ENCODE assay signal across 8 cellular contexts in genomic region chr6:142943746-142944125, GRCh38. TPM values are rescaled to one million over a fixed set of nuclear protein-coding genes. Genes with fewer than 3 reads are reported as not detected.
DNase-seq lines count a peak whose midpoint lies in the region; ATAC-seq and TF ChIP-seq lines count a peak whose summit lies in the region.

No MANE protein-coding gene starts in this region.

- POLR2A ChIA-PET in CD4-positive, alpha-beta memory T cell (lab: Charles Lee; ENCODE audit: partially characterized antibody) = interaction anchor here (0.6 to 14.7 kb wide), 30 partner anchors 9 to 594 kb away, joined by 3 to 452 read pairs (median 4); partner anchors contain the start of genes ADAT2 and PEX3

- no peaks in the 10 kb centered on the region for H3K36me3 ChIP-seq in CD4-positive, alpha-beta memory T cell (ENCODE audit: insufficient read depth, low read length)
- no peaks in the 10 kb centered on the region for H3K36me3 ChIP-seq in gastroesophageal sphincter

- ATAC-seq in gastroesophageal sphincter = no peak
- no peak for ATAC-seq in HG03521 (IDR thresholded peaks at IDR 0.05; ENCODE audit: unreplicated experiment)
- no peak for ATAC-seq in GM18868 (IDR thresholded peaks at IDR 0.05; ENCODE audit: unreplicated experiment)

- peaks cover 0 to 24% of the 10 kb centered on the region in 2 donors for H3K36me3 Mint-ChIP-seq in CD4-positive, alpha-beta memory T cell

- H3K4me1 ChIP-seq in CD4-positive, alpha-beta memory T cell (ENCODE audit: insufficient read depth, low read length) = peaks cover 59% of the 10 kb centered on the region
- H3K4me1 ChIP-seq in gastroesophageal sphincter = peaks cover 0 to 44% (median 9%) of the 10 kb centered on the region in 3 donors

- H3K4me3 Mint-ChIP-seq in CD4-positive, alpha-beta memory T cell = peak overlapping the region; percentile 97 to 100 (median 99)

- H3K27me3 ChIP-seq in CD4-positive, alpha-beta memory T cell (ENCODE audit: insufficient read depth, low read length) = no peaks in the 10 kb centered on the region
- no peaks in the 10 kb centered on the region for H3K27me3 ChIP-seq in gastroesophageal sphincter

- H3K4me1 Mint-ChIP-seq in CD4-positive, alpha-beta memory T cell = peaks cover 42 to 78% (median 53%) of the 10 kb centered on the region in 4 donors

- H3K9me3 Mint-ChIP-seq in CD4-positive, alpha-beta memory T cell = peaks cover 0 to 7% (median 0%) of the 10 kb centered on the region in 8 donors

- peak overlapping the region; percentile 99 for H3K27ac ChIP-seq in CD4-positive, alpha-beta memory T cell (ENCODE audit: low read depth, low read length)
- H3K27ac ChIP-seq in gastroesophageal sphincter = peak overlapping the region; percentile 98 to 99 (median 98)

- TF ChIP-seq CTCF in gastroesophageal sphincter (IDR thresholded peaks at IDR 0.05) = peak in 1 of 4 experiments; percentile 10
- TF ChIP-seq CTCF in retinal pigment epithelial cell (conservative IDR thresholded peaks at IDR 0.05; ENCODE audit: low read depth, low read length) = no peak

- peaks cover 0 to 7% of the 10 kb centered on the region in 2 donors for H3K27me3 Mint-ChIP-seq in CD4-positive, alpha-beta memory T cell

- intact Hi-C loops in CD4-positive, alpha-beta memory T cell (cut with micrococcal nuclease) = loop anchor here (1.0 to 10.0 kb wide), 9 partner anchors 7 to 591 kb away; no protein-coding TSS in a partner anchor

- no peaks in the 10 kb centered on the region for H3K9me3 ChIP-seq in CD4-positive, alpha-beta memory T cell (ENCODE audit: control insufficient read depth in 1 of 2, low read length in 2 of 2)
- no peaks in the 10 kb centered on the region for H3K9me3 ChIP-seq in gastroesophageal sphincter

- H3K27ac Mint-ChIP-seq in CD4-positive, alpha-beta memory T cell = peak overlapping the region; percentile 100

- H3K4me3 ChIP-seq in CD4-positive, alpha-beta memory T cell (ENCODE audit: low read length in 2 of 2) = peak overlapping the region; percentile 89 to 91
- H3K4me3 ChIP-seq in gastroesophageal sphincter = peak overlapping the region; percentile 82 to 95
- peak overlapping the region; percentile 95 for H3K4me3 ChIP-seq in retinal pigment epithelial cell (ENCODE audit: low read length)

- no peak for TF ChIP-seq EP300 in gastroesophageal sphincter (IDR thresholded peaks at IDR 0.05)

- CTCF ChIA-PET in CD4-positive, alpha-beta memory T cell (lab: Charles Lee; ENCODE audit: partially characterized antibody) = interaction anchor here (0.7 to 4.2 kb wide), 14 partner anchors 8 to 250 kb away, joined by 3 to 19 read pairs (median 4); no protein-coding TSS in a partner anchor

- 18 to 20% methylated on average over 7 to 8 of the region's 8 CpGs for whole genome bisulfite sequencing in gastroesophageal sphincter (ENCODE audit: low coverage in 1 of 2), 2 donors

- peak; percentile 67 to 73 (median 69) for DNase-seq in CD4-positive, alpha-beta memory T cell
- DNase-seq in NAMALWA (ENCODE audit: low spot score) = peak; percentile 83
- DNase-seq in activated T-helper 9 cell treated with anti-CD3 and anti-CD28 coated beads, Interleukin-2, amount 50 U/mL, for 16 hours (ENCODE audit: low read depth) = peak; percentile 31
- DNase-seq in retinal pigment epithelial cell (ENCODE audit: low read depth) = no peak
- no peak for DNase-seq in NCI-H1048 (lab: John Stamatoyannopoulos, UW)

- TF ChIP-seq POLR2A in gastroesophageal sphincter (IDR thresholded peaks at IDR 0.05) = no peak

RNA-seq across cellular contexts. Expression of gene HIVEP2, which starts 1.2 kb away (rescaled TPM):
- 10 to 100 TPM; 90.6 to 92.7 TPM for total RNA-seq in CD4-positive, alpha-beta memory T cell
- polyA plus RNA-seq in CD4-positive, alpha-beta memory T cell = 10 to 100 TPM in 1 of 2 donors, 1 to 10 TPM in 1; 5.0 to 22.9 TPM
- 10 to 100 TPM; 17.1 to 28.1 (median 24.9) TPM for total RNA-seq in gastroesophageal sphincter

Comparison
In these comparisons a context has a peak if more than half of its experiments do, and no peak if none do; other contexts are left out.
1. DNase-seq: peak in CD4-positive, alpha-beta memory T cell (5 of 5), NAMALWA (single experiment) and activated T-helper 9 cell treated with anti-CD3 and anti-CD28 coated beads, Interleukin-2, amount 50 U/mL, for 16 hours (single experiment); none in retinal pigment epithelial cell (single experiment) and NCI-H1048 (single experiment).
2. Peak in every context shown above with its lines, with median percentiles within 50 percentile points of each other: H3K4me3 ChIP-seq.